Comparison of ENCODE assay signal across 9 cellular contexts in genomic region chr5:14582797-14583137, GRCh38. TPM values are rescaled to one million over a fixed set of nuclear protein-coding genes. Genes with fewer than 3 reads are reported as not detected.
A peak's percentile ranks its signal among the peaks of the same experiment; 100 is the strongest.
DNase-seq lines count a peak whose midpoint lies in the region; ATAC-seq and TF ChIP-seq lines count a peak whose summit lies in the region.
"Had no signal": no experiment of that assay in that cellular context is flagged by ENCODE, and none has a peak within 500 bp of the region (broad histone marks: within the 10 kb centered on the region; RNA-seq: fewer than 3 reads in every experiment).

No MANE protein-coding gene starts in this region.

- no peak for TF ChIP-seq CTCF in fibroblast of pulmonary artery (IDR thresholded peaks at IDR 0.05; ENCODE audit: low read length, missing control alignments)
- no peak for TF ChIP-seq CTCF in sigmoid colon (IDR thresholded peaks at IDR 0.05)
- TF ChIP-seq CTCF in uterus (IDR thresholded peaks at IDR 0.05) = no peak

- in situ Hi-C loops in SK-MEL-5 (cut with HindIII; ENCODE audit: low pct_unique_long_range_greater_than_20kb, low sequenced_read_pairs) = no loop called here

- no peaks in the 10 kb centered on the region for H3K36me3 ChIP-seq in sigmoid colon
- H3K36me3 ChIP-seq in uterus = no peaks in the 10 kb centered on the region

- H3K27ac ChIP-seq in sigmoid colon (peak overlapping the region in 1 of 4 donors; percentile 73), uterus (no peak overlapping the region)

- no peak for TF ChIP-seq POLR2A in sigmoid colon (IDR thresholded peaks at IDR 0.05)
- no peak for TF ChIP-seq POLR2A in uterus (IDR thresholded peaks at IDR 0.05)

- 11 to 49% methylated on average over 9 of the region's 9 CpGs for WGBS in sigmoid colon, 2 donors

- H3K4me3 ChIP-seq in fibroblast of pulmonary artery (replicated peaks; ENCODE audit: low read depth, low read length) (peak overlapping the region; percentile 54), sigmoid colon (peak overlapping the region; percentile 28 to 82 (median 70)), uterus (peak overlapping the region in 1 of 2 donors; percentile 86)

- ATAC-seq in HG03045 (IDR thresholded peaks at IDR 0.05; ENCODE audit: unreplicated experiment) = no peak

- TF ChIP-seq EP300 in sigmoid colon (IDR thresholded peaks at IDR 0.05) = no peak

- H3K27me3 ChIP-seq in sigmoid colon (peaks cover 0 to 21% (median 17%) of the 10 kb centered on the region in 3 donors), uterus (no peaks in the 10 kb centered on the region)

- DNase-seq in DMS53 (lab: John Stamatoyannopoulos, UW) (peak; percentile 40), DMS53 treated with DMSO at 0.1 percent for 48 hours (lab: John Stamatoyannopoulos, UW; ENCODE audit: unreplicated experiment) (no peak), SK-MEL-5 (ENCODE audit: low read depth, low spot score) (peak; percentile 42), fibroblast of pulmonary artery (ENCODE audit: low read depth) (no peak), sigmoid colon (no peak), uterus (no peak), OCI-M1 (lab: John Stamatoyannopoulos, UW) (no peak)
- DNase-seq: 8988T had no signal

- H3K9me3 ChIP-seq in sigmoid colon (no peaks in the 10 kb centered on the region), uterus (no peaks in the 10 kb centered on the region)

- H3K4me1 ChIP-seq in sigmoid colon (peaks cover 0 to 21% (median 18%) of the 10 kb centered on the region in 4 donors), uterus (no peaks in the 10 kb centered on the region)

- intact Hi-C loops in sigmoid colon (cut with DNase I) (loop anchor here (5.0 to 10.0 kb wide), 3 partner anchors 80 to 188 kb away; partner anchors contain the start of gene OTULIN), uterus (cut with DNase I; ENCODE audit: low total_unique reads) (no loop called here)

RNA-seq across cellular contexts. Expression of gene OTULINL, which starts 1.2 kb away (rescaled TPM):
- total RNA-seq in SK-MEL-5 (2014; rRNA removed; shearing (Covaris generic)) = 0.32 and 0.69 TPM in 2 replicates
- polyA plus RNA-seq in SK-MEL-5 (2015; cell fraction: cytosol; rRNA removed) = 0.42 and 0.46 TPM in 2 replicates
- polyA plus RNA-seq in SK-MEL-5 (2015; cell fraction: nucleus; rRNA removed) = 0.05 and 0.23 TPM in 2 replicates
- total RNA-seq in sigmoid colon = 1 to 10 TPM; 1.9 to 5.7 (median 5.1) TPM
- polyA plus RNA-seq in sigmoid colon = 10 to 100 TPM; 10.2 to 21.1 (median 12.5) TPM
- 10 to 100 TPM in 1 of 4 donors, 1 to 10 TPM in 3; 1.0 to 16.1 (median 3.8) TPM for total RNA-seq in uterus

Comparison
In these comparisons a context has a peak if more than half of its experiments do, and no peak if none do; other contexts are left out.
1. DNase-seq: peak in DMS53 (single experiment) and SK-MEL-5 (single experiment); none in DMS53 treated with DMSO at 0.1 percent for 48 hours (single experiment), fibroblast of pulmonary artery (single experiment), sigmoid colon (single experiment), uterus (0 of 2) and OCI-M1 (single experiment).